ENCODE assay signal across 8 cellular contexts in genomic region chr5:177113566-177114424, GRCh38. TPM values are rescaled to one million over a fixed set of nuclear protein-coding genes. Genes with fewer than 3 reads are reported as not detected.
DNase-seq lines count a peak whose midpoint lies in the region; ATAC-seq and TF ChIP-seq lines count a peak whose summit lies in the region.

No MANE protein-coding gene starts in this region.

- ATAC-seq in naive thymus-derived CD4-positive, alpha-beta T cell = peak; percentile 77
- ATAC-seq in HG03097 (IDR thresholded peaks at IDR 0.05; ENCODE audit: low FRiP score, unreplicated experiment) = no peak

- peak overlapping the region; percentile 68; the same call in 1 of the 2 replicates for H2AFZ ChIP-seq in OCI-LY7 (ENCODE audit: low read length)

- peaks cover 53% of the 10 kb centered on the region for H3K4me1 ChIP-seq in OCI-LY7 (ENCODE audit: insufficient read depth, low read length, poor library complexity, severe bottlenecking)
- H3K4me1 ChIP-seq in naive thymus-derived CD4-positive, alpha-beta T cell (ENCODE audit: control insufficient read depth in 2 of 2, insufficient read depth in 2 of 2, low read length in 2 of 2) = peaks cover 9 to 12% of the 10 kb centered on the region in 2 donors

- H3K27me3 ChIP-seq in naive thymus-derived CD4-positive, alpha-beta T cell (ENCODE audit: control insufficient read depth in 2 of 2, insufficient read depth in 2 of 2, low read length in 2 of 2) = no peaks in the 10 kb centered on the region

- BruUV-seq in OCI-LY7 (replicated peaks; lab: Mats Ljungman, UMichigan) = no TSS peak

- CTCF ChIA-PET in OCI-LY7 (lab: Charles Lee; ENCODE audit: unreplicated experiment) = interaction anchor here (0.7 to 1.8 kb wide), 8 partner anchors 42 to 453 kb away, joined by 3 to 6 read pairs (median 4); partner anchors contain the start of gene MXD3
- CTCF ChIA-PET in naive thymus-derived CD4-positive, alpha-beta T cell (lab: Charles Lee) = interaction anchor here (0.5 to 3.4 kb wide), 33 partner anchors 14 to 1386 kb away, joined by 3 to 14 read pairs (median 4); partner anchors contain the start of genes FGFR4 and NSD1

- H3K9me2 ChIP-seq in OCI-LY7 (ENCODE audit: insufficient read depth, low read length) = no peaks in the 10 kb centered on the region

- no peak overlapping the region for H3K4me3 ChIP-seq in OCI-LY7 (ENCODE audit: low read depth, low read length, poor library complexity, severe bottlenecking)
- H3K4me3 ChIP-seq in epithelial cell of proximal tubule (ENCODE audit: low read depth, low read length) = no peak overlapping the region
- H3K4me3 ChIP-seq in naive thymus-derived CD4-positive, alpha-beta T cell (ENCODE audit: low read length) = no peak overlapping the region

- peak overlapping the region in 1 of 10 donors; percentile 47 for H3K4me3 Mint-ChIP-seq in naive thymus-derived CD4-positive, alpha-beta T cell

- peak overlapping the region; percentile 38 for H3K4me2 ChIP-seq in OCI-LY7 (ENCODE audit: low read length)

- no peaks in the 10 kb centered on the region for H3K36me3 ChIP-seq in OCI-LY7 (ENCODE audit: insufficient read depth, low read length)
- no peaks in the 10 kb centered on the region for H3K36me3 ChIP-seq in naive thymus-derived CD4-positive, alpha-beta T cell (ENCODE audit: control insufficient read depth in 2 of 3, insufficient read depth in 3 of 3, low read length in 3 of 3)

- DNase-seq in GDM1 (lab: John Stamatoyannopoulos, UW) (peak; percentile 55), HPDE6-E6E7 (ENCODE audit: extremely low spot score) (peak; percentile 69), OCI-LY7 (ENCODE audit: low spot score) (peak; percentile 83), activated T-cell treated with anti-CD3 and anti-CD28 coated beads for 4 hours (peak; percentile 75), epithelial cell of proximal tubule (ENCODE audit: low read depth) (peak; percentile 13)
- peak; percentile 59 to 83 (median 75) for DNase-seq in naive thymus-derived CD4-positive, alpha-beta T cell
- DNase-seq in stimulated activated CD8-positive, alpha-beta memory T cell treated with anti-CD3 and anti-CD28 coated beads, Interleukin-7, amount 100 ng/mL, for 48 hours (ENCODE audit: extremely low read depth in 1 of 2, low read depth in 1 of 2) = peak; percentile 38 to 54

- no peaks in the 10 kb centered on the region for H3K27me3 Mint-ChIP-seq in naive thymus-derived CD4-positive, alpha-beta T cell

- peaks cover 10 to 30% (median 20%) of the 10 kb centered on the region in 7 donors for H3K4me1 Mint-ChIP-seq in naive thymus-derived CD4-positive, alpha-beta T cell

- H3K79me2 ChIP-seq in OCI-LY7 (ENCODE audit: insufficient read depth, low read depth, low read length) = no peaks in the 10 kb centered on the region

- TF ChIP-seq CTCF in OCI-LY7 (conservative IDR thresholded peaks at IDR 0.05; ENCODE audit: low read length) (peak; percentile 99), epithelial cell of proximal tubule (conservative IDR thresholded peaks at IDR 0.05; ENCODE audit: low read depth, low read length) (peak; percentile 99)

- POLR2A ChIA-PET in OCI-LY7 (lab: Charles Lee) = interaction anchor here (1.0 to 1.8 kb wide), 8 partner anchors 10 to 199 kb away, joined by 3 to 7 read pairs (median 4); partner anchors contain the start of gene FGFR4
- POLR2A ChIA-PET in naive thymus-derived CD4-positive, alpha-beta T cell (lab: Charles Lee) = interaction anchor here (0.6 to 3.3 kb wide), 6 partner anchors 18 to 83 kb away, joined by 3 to 22 read pairs (median 4); partner anchors contain the start of gene NSD1

- H3K9me3 ChIP-seq in OCI-LY7 (ENCODE audit: low read length) = no peaks in the 10 kb centered on the region
- H3K9me3 ChIP-seq in naive thymus-derived CD4-positive, alpha-beta T cell (ENCODE audit: control insufficient read depth in 2 of 3, low read length in 3 of 3) = no peaks in the 10 kb centered on the region

- H4K20me1 ChIP-seq in OCI-LY7 (ENCODE audit: insufficient read depth, low read length) = no peaks in the 10 kb centered on the region

- peaks cover 0 to 4% (median 0%) of the 10 kb centered on the region in 5 donors for H3K36me3 Mint-ChIP-seq in naive thymus-derived CD4-positive, alpha-beta T cell

- H3K27ac Mint-ChIP-seq in naive thymus-derived CD4-positive, alpha-beta T cell = peak overlapping the region in 3 of 9 donors; percentile 33 to 80 (median 67)

- H3K9me3 Mint-ChIP-seq in naive thymus-derived CD4-positive, alpha-beta T cell = peaks cover 0 to 1% (median 0%) of the 10 kb centered on the region in 11 donors

- intact Hi-C loops in OCI-LY7 (cut with micrococcal nuclease; ENCODE audit: unreplicated experiment) = loop anchor here (1.0 to 5.0 kb wide), 7 partner anchors 134 to 344 kb away; partner anchors contain the start of genes MXD3, PRELID1 and RAB24
- intact Hi-C loops in naive thymus-derived CD4-positive, alpha-beta T cell (cut with micrococcal nuclease) = loop anchor here (1.0 to 10.0 kb wide), 17 partner anchors 20 to 1091 kb away; partner anchors contain the start of genes NSD1 (in 2 of the 2), HNRNPAB (in 1 of the 2), PDLIM7 (in 1 of the 2) and PRELID1 (in 1 of the 2)

- peak overlapping the region; percentile 11 for H3K27ac ChIP-seq in OCI-LY7 (ENCODE audit: low read depth, low read length, poor library complexity, severe bottlenecking)
- no peak overlapping the region for H3K27ac ChIP-seq in naive thymus-derived CD4-positive, alpha-beta T cell (ENCODE audit: low read depth, low read length)

RNA-seq across cellular contexts. Expression of gene NSD1, which starts 19.8 kb away (rescaled TPM):
- total RNA-seq in OCI-LY7 (2014; rRNA removed; shearing (Covaris generic)) = 59.6 and 64.3 TPM in 2 replicates
- 132 and 142 TPM in 2 replicates for total RNA-seq in OCI-LY7 (2022)
- total RNA-seq in epithelial cell of proximal tubule = 27.2 and 30.6 TPM in 2 replicates
- 100 to 1,000 TPM; 105 to 126 (median 117) TPM for total RNA-seq in naive thymus-derived CD4-positive, alpha-beta T cell
- 10 to 100 TPM; 57.0 to 65.4 TPM for polyA plus RNA-seq in naive thymus-derived CD4-positive, alpha-beta T cell

RNA-seq across cellular contexts. Expression of gene FGFR4, which starts 27.1 kb away (rescaled TPM):
- 0.39 and 1.2 TPM in 2 replicates for total RNA-seq in OCI-LY7 (2014; rRNA removed; shearing (Covaris generic))
- 3.5 and 4.5 TPM in 2 replicates for total RNA-seq in OCI-LY7 (2022)
- total RNA-seq in epithelial cell of proximal tubule = 50.0 and 54.6 TPM in 2 replicates
- 1 to 10 TPM; 1.3 to 3.6 (median 3.1) TPM for total RNA-seq in naive thymus-derived CD4-positive, alpha-beta T cell
- polyA plus RNA-seq in naive thymus-derived CD4-positive, alpha-beta T cell = under 1 TPM; 0.20 to 0.40 TPM

Comparison
In these comparisons a context has a peak if more than half of its experiments do, and no peak if none do; other contexts are left out.
1. DNase-seq: peak in every context shown above with its lines; median percentile 83 in OCI-LY7; 75 in activated T-cell treated with anti-CD3 and anti-CD28 coated beads for 4 hours; 75 in naive thymus-derived CD4-positive, alpha-beta T cell; 69 in HPDE6-E6E7; 55 in GDM1; 46 in stimulated activated CD8-positive, alpha-beta memory T cell treated with anti-CD3 and anti-CD28 coated beads, Interleukin-7, amount 100 ng/mL, for 48 hours; 13 in epithelial cell of proximal tubule.